In the genomic region with DNA sequence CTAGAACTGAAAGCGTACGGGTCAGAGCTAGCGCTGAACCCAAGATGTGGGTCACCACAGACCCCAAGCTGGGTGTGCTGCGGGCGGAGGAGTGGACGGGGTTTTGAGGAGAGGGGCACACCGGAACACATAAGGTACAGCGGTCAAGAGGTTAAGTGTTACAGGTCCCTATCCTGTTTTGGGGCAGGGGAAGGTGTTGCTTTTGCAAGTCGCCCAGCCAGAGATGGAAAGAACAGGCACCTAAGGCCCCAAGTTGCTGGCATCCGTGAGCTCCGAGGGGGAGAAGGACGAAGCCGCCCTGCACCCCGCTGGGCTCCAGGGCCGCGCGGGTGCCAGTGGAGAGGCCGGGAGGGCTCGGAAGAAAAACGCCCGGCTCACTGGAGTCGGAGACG, we compare ENCODE assay signal across 8 cellular contexts. TPM values are rescaled to one million over a fixed set of nuclear protein-coding genes. Genes with fewer than 3 reads are reported as not detected.
DNase-seq lines count a peak whose midpoint lies in the region; FAIRE-seq and TF ChIP-seq lines count a peak whose summit lies in the region.

No MANE protein-coding gene starts in this region.

- no peak for FAIRE-seq in GM12891 (lab: Jason Lieb, UNC)

- H3K9me3 ChIP-seq in colonic mucosa (no peaks in the 10 kb centered on the region), mesenchymal stem cell (ENCODE audit: control insufficient read depth, low read length) (no peaks in the 10 kb centered on the region), tibial artery (no peaks in the 10 kb centered on the region)

- H3K4me2 ChIP-seq in mesenchymal stem cell (ENCODE audit: low read length, poor library complexity, severe bottlenecking), result peak overlapping the region; percentile 94

- peak overlapping the region in 1 of 2 donors; percentile 45 for H3K9ac ChIP-seq in colonic mucosa (ENCODE audit: low read depth in 2 of 2, low read length in 2 of 2)
- H3K9ac ChIP-seq in mesenchymal stem cell (ENCODE audit: low read length), result peak overlapping the region; percentile 77

- peak overlapping the region; percentile 2 for H4K8ac ChIP-seq in mesenchymal stem cell (ENCODE audit: low read length)

- no peaks in the 10 kb centered on the region for H3K9me3 Mint-ChIP-seq in activated naive CD4-positive, alpha-beta T cell treated with anti-CD3 and anti-CD28 coated beads, Interleukin-2, amount 10 ng/mL, durations not matched to agents 7 days and 5 days

- peak overlapping the region; percentile 6 for H3K4me3 Mint-ChIP-seq in activated naive CD4-positive, alpha-beta T cell treated with anti-CD3 and anti-CD28 coated beads, Interleukin-2, amount 10 ng/mL, durations not matched to agents 7 days and 5 days

- CTCF ChIA-PET in activated naive CD4-positive, alpha-beta T cell treated with anti-CD3 and anti-CD28 coated beads, Interleukin-2, amount 10 ng/mL, durations not matched to agents 7 days and 5 days (lab: Charles Lee), result interaction anchor here (1.5 to 1.6 kb wide), 2 partner anchors 104 to 213 kb away, joined by 5 read pairs; no protein-coding TSS in a partner anchor

- H3K36me3 ChIP-seq in colonic mucosa (no peaks in the 10 kb centered on the region), mesenchymal stem cell (ENCODE audit: control insufficient read depth in 1 of 2, insufficient read depth in 2 of 2, low read depth in 1 of 2, low read length in 2 of 2) (no peaks in the 10 kb centered on the region), tibial artery (no peaks in the 10 kb centered on the region)

- H2BK5ac ChIP-seq in mesenchymal stem cell (ENCODE audit: low read depth, low read length, poor library complexity, severe bottlenecking), result no peak overlapping the region

- no peak overlapping the region for H2AK5ac ChIP-seq in mesenchymal stem cell (ENCODE audit: low read length, severe bottlenecking)

- no peaks in the 10 kb centered on the region for H3K4me1 ChIP-seq in colonic mucosa
- peaks cover 15% of the 10 kb centered on the region for H3K4me1 ChIP-seq in mesenchymal stem cell (ENCODE audit: control insufficient read depth, insufficient read depth, low read depth, low read length)
- peaks cover 0 to 21% (median 10%) of the 10 kb centered on the region in 4 donors for H3K4me1 ChIP-seq in tibial artery

- H2BK15ac ChIP-seq in mesenchymal stem cell (ENCODE audit: low read depth, poor library complexity, severe bottlenecking), result no peak overlapping the region

- H3K27ac ChIP-seq in colonic mucosa (no peak overlapping the region), mesenchymal stem cell (ENCODE audit: low read length, poor library complexity, severe bottlenecking) (no peak overlapping the region), tibial artery (peak overlapping the region in 1 of 2 donors; percentile 5)

- H3K4me1 Mint-ChIP-seq in activated naive CD4-positive, alpha-beta T cell treated with anti-CD3 and anti-CD28 coated beads, Interleukin-2, amount 10 ng/mL, durations not matched to agents 7 days and 5 days, result peaks cover 16% of the 10 kb centered on the region

- H3K18ac ChIP-seq in mesenchymal stem cell (ENCODE audit: low read depth in 1 of 2, low read length in 2 of 2), result no peak overlapping the region

- no peak overlapping the region for H4K91ac ChIP-seq in mesenchymal stem cell (ENCODE audit: low read length)

- H3K23ac ChIP-seq in mesenchymal stem cell (ENCODE audit: low read length in 2 of 2), result no peak overlapping the region

- H3K27me3 Mint-ChIP-seq in activated naive CD4-positive, alpha-beta T cell treated with anti-CD3 and anti-CD28 coated beads, Interleukin-2, amount 10 ng/mL, durations not matched to agents 7 days and 5 days, result peaks cover 59% of the 10 kb centered on the region

- no peak overlapping the region for H3K4ac ChIP-seq in mesenchymal stem cell (ENCODE audit: low read depth in 1 of 2, low read length in 2 of 2)

- H3K27me3 ChIP-seq in colonic mucosa, result no peaks in the 10 kb centered on the region
- peaks cover 24 to 29% of the 10 kb centered on the region in 2 experiments for H3K27me3 ChIP-seq in mesenchymal stem cell (ENCODE audit: control insufficient read depth in 1 of 2, insufficient read depth in 1 of 2, low read length in 2 of 2)
- H3K27me3 ChIP-seq in tibial artery, result peaks cover 0 to 16% of the 10 kb centered on the region in 2 donors

- H3K27ac Mint-ChIP-seq in activated naive CD4-positive, alpha-beta T cell treated with anti-CD3 and anti-CD28 coated beads, Interleukin-2, amount 10 ng/mL, durations not matched to agents 7 days and 5 days, result no peak overlapping the region

- H2AFZ ChIP-seq in mesenchymal stem cell (ENCODE audit: low read depth, low read length), result no peak overlapping the region

- TF ChIP-seq POLR2A in GM12891 (IDR thresholded peaks at IDR 0.05; ENCODE audit: low read depth, low read length), result no peak

- intact Hi-C loops in colonic mucosa (cut with DNase I) (loop anchor here (5.0 kb wide), 1 partner anchor 190 kb away; no protein-coding TSS in a partner anchor), tibial artery (cut with DNase I; ENCODE audit: low total_unique reads) (no loop called here)

- TF ChIP-seq CTCF in colonic mucosa (IDR thresholded peaks at IDR 0.05) (no peak), tibial artery (IDR thresholded peaks at IDR 0.05) (no peak)

- H3K4me3 ChIP-seq in colonic mucosa (peak overlapping the region; percentile 46), mesenchymal stem cell (ENCODE audit: insufficient read depth in 1 of 2, low read depth in 1 of 2, low read length in 2 of 2) (peak overlapping the region in 1 of 2 experiments; percentile 87), tibial artery (peak overlapping the region; percentile 43 to 65)

- no peak overlapping the region for H3K14ac ChIP-seq in mesenchymal stem cell (ENCODE audit: low read length in 2 of 2)

- H3K36me3 Mint-ChIP-seq in activated naive CD4-positive, alpha-beta T cell treated with anti-CD3 and anti-CD28 coated beads, Interleukin-2, amount 10 ng/mL, durations not matched to agents 7 days and 5 days, result no peaks in the 10 kb centered on the region

- H2BK12ac ChIP-seq in mesenchymal stem cell (ENCODE audit: low read length in 2 of 2), result no peak overlapping the region

- H3K79me1 ChIP-seq in mesenchymal stem cell (replicated peaks; ENCODE audit: low read length, poor library complexity, severe bottlenecking), result no peaks in the 10 kb centered on the region

- DNase-seq in activated naive CD4-positive, alpha-beta T cell treated with anti-CD3 and anti-CD28 coated beads, Interleukin-2, amount 10 ng/mL, durations not matched to agents 7 days and 5 days, result no peak
- DNase-seq in activated naive CD4-positive, alpha-beta T cell treated with anti-CD3 and anti-CD28 coated beads, Interleukin-2, amount 50 U/mL, for 16 hours, result no peak
- no peak for DNase-seq in colonic mucosa
- DNase-seq in mesenchymal stem cell, result no peak
- DNase-seq in tibial artery, result no peak
- no peak for DNase-seq in GM19238 (ENCODE audit: insufficient read length, low spot score)
- DNase-seq in GM12891 (ENCODE audit: insufficient read length, low spot score), result no peak
- no peak for DNase-seq in DMS153 (lab: John Stamatoyannopoulos, UW)

- WGBS in mesenchymal stem cell, result 24% methylated on average over 23 of the region's 23 CpGs

- H2BK120ac ChIP-seq in mesenchymal stem cell (ENCODE audit: low read depth, low read length), result no peak overlapping the region

TF ChIP-seq in GM12891, 5 proteins besides CTCF, POLR2A, EP300 and RAD21:
- no peak for TF ChIP-seq POU2F2 (IDR thresholded peaks at IDR 0.05; ENCODE audit: low read depth, low read length)
- TF ChIP-seq SPI1 (IDR thresholded peaks at IDR 0.05; ENCODE audit: low read depth, low read length), result no peak
- no peak for TF ChIP-seq PAX5 (IDR thresholded peaks at IDR 0.05; ENCODE audit: insufficient read depth, low read length, severe bottlenecking)
- TF ChIP-seq POLR2AphosphoS5 (IDR thresholded peaks at IDR 0.05; ENCODE audit: low read depth, low read length), result no peak
- TF ChIP-seq TAF1 (IDR thresholded peaks at IDR 0.05; ENCODE audit: low read depth, low read length), result no peak

RNA-seq across cellular contexts. Expression of a gene that starts 0.9 kb away (rescaled TPM):
- total RNA-seq in colonic mucosa, result 10 to 100 TPM in 1 of 2 donors, 1 to 10 TPM in 1; 7.9 to 11.7 TPM
- 0.07 TPM for polyA plus RNA-seq in mesenchymal stem cell (2013, experiment 1 of 2)
- polyA plus RNA-seq in mesenchymal stem cell (2013, experiment 2 of 2), result 0.07 TPM
- polyA plus RNA-seq in GM12891 (2012; ENCODE audit: low read depth, missing spikeins), result not detected
